Comparison of ENCODE assay signal across 2 cellular contexts in the genomic region with DNA sequence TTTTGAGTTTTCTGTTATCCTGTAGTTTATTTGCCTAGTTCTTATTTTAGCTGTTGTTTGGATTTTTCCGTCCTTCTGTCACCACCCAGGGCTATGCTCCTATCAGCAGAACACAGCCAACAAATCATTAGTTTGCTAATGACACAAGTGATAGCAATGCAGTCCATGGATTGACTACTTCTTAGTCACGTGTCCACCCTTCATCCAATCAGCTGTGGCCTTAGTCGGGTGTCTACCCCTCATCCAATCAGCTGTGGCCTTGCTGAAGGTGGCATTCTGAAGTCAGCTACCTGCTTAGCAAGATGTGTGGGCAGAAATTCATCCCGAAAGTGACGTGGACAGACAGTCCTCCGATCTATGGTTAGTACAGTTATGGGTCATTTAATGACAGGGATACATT.
TF ChIP-seq lines count a peak whose summit lies in the region.

No MANE protein-coding gene starts in this region.

TF ChIP-seq in SK-N-SH, 30 proteins besides CTCF, POLR2A, EP300 and RAD21 (continued from another document):
- TF ChIP-seq, protein P1, sequence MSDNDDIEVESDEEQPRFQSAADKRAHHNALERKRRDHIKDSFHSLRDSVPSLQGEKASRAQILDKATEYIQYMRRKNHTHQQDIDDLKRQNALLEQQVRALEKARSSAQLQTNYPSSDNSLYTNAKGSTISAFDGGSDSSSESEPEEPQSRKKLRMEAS (IDR thresholded peaks at IDR 0.05; ENCODE audit: low read depth), result no peak

TF ChIP-seq in SK-N-SH treated with all-trans-retinoic acid at 6 μM for 48 hours, 23 proteins besides CTCF, POLR2A, EP300 and RAD21 (continued from another document):
- TF ChIP-seq CSRNP3 (CRISPR knock-in tag; IDR thresholded peaks at IDR 0.05) (no peak), POU6F1 (CRISPR knock-in tag; IDR thresholded peaks at IDR 0.05; ENCODE audit: borderline replicate concordance, low read depth) (no peak), ZFP3 (CRISPR knock-in tag; IDR thresholded peaks at IDR 0.05) (no peak), CSDC2 (CRISPR knock-in tag; IDR thresholded peaks at IDR 0.05) (no peak), GLIS3 (CRISPR knock-in tag; IDR thresholded peaks at IDR 0.05) (no peak), SNAI2 (CRISPR knock-in tag; IDR thresholded peaks at IDR 0.05) (no peak), ARNTL (CRISPR knock-in tag; IDR thresholded peaks at IDR 0.05; ENCODE audit: borderline replicate concordance, low read depth) (no peak), RARB (CRISPR knock-in tag; IDR thresholded peaks at IDR 0.05) (no peak), TCF4 (CRISPR knock-in tag; IDR thresholded peaks at IDR 0.05; ENCODE audit: borderline replicate concordance) (no peak), PATZ1 (CRISPR knock-in tag; IDR thresholded peaks at IDR 0.05; ENCODE audit: borderline replicate concordance) (no peak), ZNF70 (CRISPR knock-in tag; IDR thresholded peaks at IDR 0.05) (no peak), OSR1 (CRISPR knock-in tag; IDR thresholded peaks at IDR 0.05) (no peak), ISL1 (CRISPR knock-in tag; IDR thresholded peaks at IDR 0.05) (no peak), ESRRG (CRISPR knock-in tag; IDR thresholded peaks at IDR 0.05) (no peak)
- TF ChIP-seq, protein P2, sequence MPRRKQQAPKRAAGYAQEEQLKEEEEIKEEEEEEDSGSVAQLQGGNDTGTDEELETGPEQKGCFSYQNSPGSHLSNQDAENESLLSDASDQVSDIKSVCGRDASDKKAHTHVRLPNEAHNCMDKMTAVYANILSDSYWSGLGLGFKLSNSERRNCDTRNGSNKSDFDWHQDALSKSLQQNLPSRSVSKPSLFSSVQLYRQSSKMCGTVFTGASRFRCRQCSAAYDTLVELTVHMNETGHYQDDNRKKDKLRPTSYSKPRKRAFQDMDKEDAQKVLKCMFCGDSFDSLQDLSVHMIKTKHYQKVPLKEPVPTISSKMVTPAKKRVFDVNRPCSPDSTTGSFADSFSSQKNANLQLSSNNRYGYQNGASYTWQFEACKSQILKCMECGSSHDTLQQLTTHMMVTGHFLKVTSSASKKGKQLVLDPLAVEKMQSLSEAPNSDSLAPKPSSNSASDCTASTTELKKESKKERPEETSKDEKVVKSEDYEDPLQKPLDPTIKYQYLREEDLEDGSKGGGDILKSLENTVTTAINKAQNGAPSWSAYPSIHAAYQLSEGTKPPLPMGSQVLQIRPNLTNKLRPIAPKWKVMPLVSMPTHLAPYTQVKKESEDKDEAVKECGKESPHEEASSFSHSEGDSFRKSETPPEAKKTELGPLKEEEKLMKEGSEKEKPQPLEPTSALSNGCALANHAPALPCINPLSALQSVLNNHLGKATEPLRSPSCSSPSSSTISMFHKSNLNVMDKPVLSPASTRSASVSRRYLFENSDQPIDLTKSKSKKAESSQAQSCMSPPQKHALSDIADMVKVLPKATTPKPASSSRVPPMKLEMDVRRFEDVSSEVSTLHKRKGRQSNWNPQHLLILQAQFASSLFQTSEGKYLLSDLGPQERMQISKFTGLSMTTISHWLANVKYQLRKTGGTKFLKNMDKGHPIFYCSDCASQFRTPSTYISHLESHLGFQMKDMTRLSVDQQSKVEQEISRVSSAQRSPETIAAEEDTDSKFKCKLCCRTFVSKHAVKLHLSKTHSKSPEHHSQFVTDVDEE (CRISPR knock-in tag; IDR thresholded peaks at IDR 0.05), result no peak
TF ChIP-seq in SK-N-SH treated with all-trans-retinoic acid at 6 μM for 48 hours: peak in this region for 0.
